In the genomic region with DNA sequence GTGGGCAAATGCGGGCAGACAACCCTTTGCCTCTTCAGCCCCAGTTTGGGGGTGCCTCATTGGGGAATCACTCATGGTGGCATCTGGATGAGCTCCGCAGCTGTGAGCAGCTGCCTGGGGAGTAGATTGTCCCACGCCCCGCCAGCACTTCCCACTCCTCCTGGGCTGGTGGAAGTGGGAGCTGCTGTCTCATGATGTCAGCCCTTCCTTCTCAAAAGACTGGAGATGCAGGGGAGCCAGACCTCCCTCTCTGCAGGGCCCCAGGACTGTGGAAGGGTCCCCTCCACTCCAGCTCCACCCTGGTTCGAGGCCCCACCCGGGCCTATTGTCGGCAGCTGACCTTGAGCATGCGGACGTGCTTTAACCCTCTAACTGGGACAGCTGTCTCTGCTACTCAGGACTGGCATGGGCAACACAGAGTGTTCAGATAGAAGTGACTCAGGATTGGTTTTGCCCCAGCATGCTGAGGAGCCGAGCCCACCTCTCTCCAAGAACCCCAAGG, we compare ENCODE assay signal across 1 cellular context.
A peak's percentile ranks its signal among the peaks of the same experiment; 100 is the strongest.
TF ChIP-seq lines count a peak whose summit lies in the region.

No MANE protein-coding gene starts in this region.

TF ChIP-seq in HepG2, 621 proteins besides CTCF, POLR2A, EP300 and RAD21 (continued from another document):
- TF ChIP-seq ZNF407 (CRISPR knock-in tag; IDR thresholded peaks at IDR 0.05; ENCODE audit: not compliant biosample characterization) = no peak
- no peak for TF ChIP-seq MXI1 (IDR thresholded peaks at IDR 0.05; ENCODE audit: borderline replicate concordance, low read depth, low read length)
- TF ChIP-seq, protein P1, sequence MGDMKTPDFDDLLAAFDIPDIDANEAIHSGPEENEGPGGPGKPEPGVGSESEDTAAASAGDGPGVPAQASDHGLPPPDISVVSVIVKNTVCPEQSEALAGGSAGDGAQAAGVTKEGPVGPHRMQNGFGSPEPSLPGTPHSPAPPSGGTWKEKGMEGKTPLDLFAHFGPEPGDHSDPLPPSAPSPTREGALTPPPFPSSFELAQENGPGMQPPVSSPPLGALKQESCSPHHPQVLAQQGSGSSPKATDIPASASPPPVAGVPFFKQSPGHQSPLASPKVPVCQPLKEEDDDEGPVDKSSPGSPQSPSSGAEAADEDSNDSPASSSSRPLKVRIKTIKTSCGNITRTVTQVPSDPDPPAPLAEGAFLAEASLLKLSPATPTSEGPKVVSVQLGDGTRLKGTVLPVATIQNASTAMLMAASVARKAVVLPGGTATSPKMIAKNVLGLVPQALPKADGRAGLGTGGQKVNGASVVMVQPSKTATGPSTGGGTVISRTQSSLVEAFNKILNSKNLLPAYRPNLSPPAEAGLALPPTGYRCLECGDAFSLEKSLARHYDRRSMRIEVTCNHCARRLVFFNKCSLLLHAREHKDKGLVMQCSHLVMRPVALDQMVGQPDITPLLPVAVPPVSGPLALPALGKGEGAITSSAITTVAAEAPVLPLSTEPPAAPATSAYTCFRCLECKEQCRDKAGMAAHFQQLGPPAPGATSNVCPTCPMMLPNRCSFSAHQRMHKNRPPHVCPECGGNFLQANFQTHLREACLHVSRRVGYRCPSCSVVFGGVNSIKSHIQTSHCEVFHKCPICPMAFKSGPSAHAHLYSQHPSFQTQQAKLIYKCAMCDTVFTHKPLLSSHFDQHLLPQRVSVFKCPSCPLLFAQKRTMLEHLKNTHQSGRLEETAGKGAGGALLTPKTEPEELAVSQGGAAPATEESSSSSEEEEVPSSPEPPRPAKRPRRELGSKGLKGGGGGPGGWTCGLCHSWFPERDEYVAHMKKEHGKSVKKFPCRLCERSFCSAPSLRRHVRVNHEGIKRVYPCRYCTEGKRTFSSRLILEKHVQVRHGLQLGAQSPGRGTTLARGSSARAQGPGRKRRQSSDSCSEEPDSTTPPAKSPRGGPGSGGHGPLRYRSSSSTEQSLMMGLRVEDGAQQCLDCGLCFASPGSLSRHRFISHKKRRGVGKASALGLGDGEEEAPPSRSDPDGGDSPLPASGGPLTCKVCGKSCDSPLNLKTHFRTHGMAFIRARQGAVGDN (CRISPR knock-in tag; IDR thresholded peaks at IDR 0.05) = peak; percentile 91
- TF ChIP-seq DZIP1 (CRISPR knock-in tag; IDR thresholded peaks at IDR 0.05) = peak; percentile 44; the same call in 1 of the 2 replicates
- no peak for TF ChIP-seq SOX6 (IDR thresholded peaks at IDR 0.05)
- peak; percentile 43; the same call in 1 of the 2 replicates for TF ChIP-seq SOX6 (CRISPR knock-in tag; IDR thresholded peaks at IDR 0.05)
- peak; percentile 56; the same call in 1 of the 2 replicates for TF ChIP-seq ZNF652 (CRISPR knock-in tag; IDR thresholded peaks at IDR 0.05; ENCODE audit: borderline replicate concordance, low read depth)
- TF ChIP-seq ZNF230 (CRISPR knock-in tag; IDR thresholded peaks at IDR 0.05) = 0 out of 2 replicates have a peak, but pooled peaks have one; percentile 29
- peak; percentile 12; the same call in 1 of the 2 replicates for TF ChIP-seq KDM5B (CRISPR knock-in tag; IDR thresholded peaks at IDR 0.05; ENCODE audit: borderline replicate concordance)
- TF ChIP-seq KLF12 (CRISPR knock-in tag; IDR thresholded peaks at IDR 0.05; ENCODE audit: borderline replicate concordance) = 0 out of 2 replicates have a peak, but pooled peaks have one; percentile 20
- TF ChIP-seq FOXK2 (IDR thresholded peaks at IDR 0.05) = no peak
- TF ChIP-seq HNF4A (CRISPR knock-in tag; IDR thresholded peaks at IDR 0.05) = 0 out of 2 replicates have a peak, but pooled peaks have one; percentile 2
